ENCODE assay signal across 20 cellular contexts in the genomic region with DNA sequence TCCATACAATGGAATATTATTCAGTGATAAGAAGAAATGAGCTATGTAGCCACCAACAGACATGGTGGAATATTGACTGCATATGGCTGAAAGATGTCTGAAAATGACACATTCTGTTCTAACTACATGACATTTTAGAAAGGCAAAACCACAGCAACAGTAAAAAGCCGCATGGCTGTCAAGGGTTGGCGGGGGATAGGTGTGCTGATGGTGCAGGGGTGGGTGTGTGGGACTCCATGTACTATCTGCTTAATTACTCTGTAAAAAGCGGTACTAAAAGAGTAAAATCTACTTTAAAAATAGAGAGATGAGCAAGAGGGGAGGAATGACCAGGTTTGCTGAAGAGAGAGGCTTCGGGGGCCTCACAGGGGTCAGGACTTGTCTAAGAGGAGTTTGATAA.
"Had no signal": no experiment of that assay in that cellular context is flagged by ENCODE, and none has a peak within 500 bp of the region (broad histone marks: within the 10 kb centered on the region; RNA-seq: fewer than 3 reads in every experiment).

No MANE protein-coding gene starts in this region.

- H3K36me3 ChIP-seq: colonic mucosa had no signal

- H3K27me3 ChIP-seq: body of pancreas, colonic mucosa, gastroesophageal sphincter, heart right ventricle, tibial artery had no signal

- H3K9me3 ChIP-seq: body of pancreas, colonic mucosa, gastroesophageal sphincter, heart right ventricle, lower lobe of right lung, tibial artery had no signal

- H3K4me1 Mint-ChIP-seq: activated naive CD4-positive, alpha-beta T cell treated with anti-CD3 and anti-CD28 coated beads, Interleukin-2, amount 10 ng/mL, durations not matched to agents 7 days and 5 days had no signal

- H3K27ac Mint-ChIP-seq: activated naive CD4-positive, alpha-beta T cell treated with anti-CD3 and anti-CD28 coated beads, Interleukin-2, amount 10 ng/mL, durations not matched to agents 7 days and 5 days; activated T-cell treated with anti-CD3 and anti-CD28 coated beads, Interleukin-2, amount 50 U/mL, for 72 hours; endodermal cell; progenitor cell of endocrine pancreas had no signal

- H3K4me3 Mint-ChIP-seq: activated naive CD4-positive, alpha-beta T cell treated with anti-CD3 and anti-CD28 coated beads, Interleukin-2, amount 10 ng/mL, durations not matched to agents 7 days and 5 days; activated T-cell treated with anti-CD3 and anti-CD28 coated beads, Interleukin-2, amount 50 U/mL, for 72 hours; endodermal cell; naive B cell had no signal

- H3K27ac ChIP-seq: body of pancreas, colonic mucosa, gastroesophageal sphincter, heart right ventricle, lower lobe of right lung, tibial artery had no signal

- DNase-seq: activated CD4-positive, alpha-beta T cell treated with anti-CD3 and anti-CD28 coated beads, Interleukin-2, amount 50 U/mL, for 48 hours; activated effector memory CD4-positive, alpha-beta T cell treated with anti-CD3 and anti-CD28 coated beads, Interleukin-2, amount 50 U/mL, for 16 hours; activated naive CD4-positive, alpha-beta T cell treated with anti-CD3 and anti-CD28 coated beads, Interleukin-2, amount 10 ng/mL, durations not matched to agents 7 days and 5 days; activated T-cell treated with anti-CD3 and anti-CD28 coated beads, Interleukin-2, amount 50 U/mL, for 72 hours; body of pancreas; colonic mucosa; endodermal cell; heart right ventricle; lower lobe of right lung; naive B cell; stimulated activated CD4-positive, alpha-beta T cell treated with anti-CD3 and anti-CD28 coated beads, Interleukin-2, amount 100 ng/mL, for 48 hours; stimulated activated CD8-positive, alpha-beta memory T cell treated with anti-CD3 and anti-CD28 coated beads, Interleukin-4, amount 100 ng/mL, for 48 hours; stimulated activated naive CD4-positive, alpha-beta T cell treated with Interleukin-2 at 50 U/mL for 16 hours; substantia nigra; T-helper 1 cell; T-helper 9 cell; tibial artery had no signal

- H3K9me3 Mint-ChIP-seq: activated naive CD4-positive, alpha-beta T cell treated with anti-CD3 and anti-CD28 coated beads, Interleukin-2, amount 10 ng/mL, durations not matched to agents 7 days and 5 days; activated T-cell treated with anti-CD3 and anti-CD28 coated beads, Interleukin-2, amount 50 U/mL, for 72 hours; endodermal cell; naive B cell had no signal

- H3K27me3 Mint-ChIP-seq: activated naive CD4-positive, alpha-beta T cell treated with anti-CD3 and anti-CD28 coated beads, Interleukin-2, amount 10 ng/mL, durations not matched to agents 7 days and 5 days; naive B cell; progenitor cell of endocrine pancreas had no signal

- H3K4me3 ChIP-seq: body of pancreas, colonic mucosa, gastroesophageal sphincter, heart right ventricle, lower lobe of right lung, tibial artery had no signal

- H3K4me1 ChIP-seq: body of pancreas, colonic mucosa had no signal

- ATAC-seq: activated T-cell treated with anti-CD3 and anti-CD28 coated beads, Interleukin-2, amount 50 U/mL, for 72 hours; body of pancreas; gastroesophageal sphincter; heart right ventricle; left lobe of liver; lower lobe of right lung had no signal
